1 cellular context compared by ENCODE assay signal in the genomic region with DNA sequence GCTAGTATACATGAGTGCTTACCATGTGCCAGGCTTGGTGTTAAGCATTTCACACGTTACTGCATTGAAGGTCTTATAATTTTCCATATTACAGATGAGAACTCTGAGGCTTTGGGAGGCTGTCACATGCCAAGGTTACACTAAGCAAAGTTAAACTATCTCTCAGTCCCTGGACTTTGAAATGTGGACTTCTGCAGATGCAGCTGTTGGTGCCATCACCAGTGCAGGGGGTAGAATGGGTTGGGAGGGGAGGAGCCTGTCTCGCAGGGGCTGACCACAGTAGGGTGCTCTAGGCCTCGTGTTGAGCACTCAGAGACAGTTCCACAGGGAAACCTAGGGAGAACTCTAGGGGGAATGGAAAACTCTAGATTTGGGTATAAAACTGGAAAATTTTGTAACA.
TF ChIP-seq lines count a peak whose summit lies in the region.

No MANE protein-coding gene starts in this region.

TF ChIP-seq in HepG2, 621 proteins besides CTCF, POLR2A, EP300 and RAD21 (continued from another document and continues in another):
- TF ChIP-seq CENPX (CRISPR knock-in tag; IDR thresholded peaks at IDR 0.05) (no peak), KLF6 (CRISPR knock-in tag; IDR thresholded peaks at IDR 0.05) (no peak), RFX1 (IDR thresholded peaks at IDR 0.05) (no peak), RXRA (CRISPR knock-in tag; IDR thresholded peaks at IDR 0.05) (no peak), BRD4 (CRISPR knock-in tag; IDR thresholded peaks at IDR 0.05) (no peak), RORA (CRISPR knock-in tag; IDR thresholded peaks at IDR 0.05) (no peak), ZFY (CRISPR knock-in tag; IDR thresholded peaks at IDR 0.05) (peak; percentile 24; the same call in 1 of the 2 replicates), ZNF3 (CRISPR knock-in tag; IDR thresholded peaks at IDR 0.05) (0 out of 2 replicates have a peak, but pooled peaks have one; percentile 44), KDM3A (CRISPR knock-in tag; IDR thresholded peaks at IDR 0.05; ENCODE audit: low read depth) (no peak), NFRKB (IDR thresholded peaks at IDR 0.05) (no peak), STAG1 (CRISPR knock-in tag; IDR thresholded peaks at IDR 0.05) (peak; percentile 55), TP53 (CRISPR knock-in tag; conservative IDR thresholded peaks at IDR 0.05) (no peak), ZSCAN30 (CRISPR knock-in tag; IDR thresholded peaks at IDR 0.05) (no peak), SOX13 (IDR thresholded peaks at IDR 0.05) (no peak), SOX13 (CRISPR knock-in tag; conservative IDR thresholded peaks at IDR 0.05 in 1 of 2, IDR thresholded peaks at IDR 0.05 in 1 of 2) (no peak), ZMYM3 (CRISPR knock-in tag; IDR thresholded peaks at IDR 0.05) (peak; percentile 61), TCF7 (IDR thresholded peaks at IDR 0.05; ENCODE audit: low read depth) (no peak), FOSL2 (CRISPR knock-in tag; IDR thresholded peaks at IDR 0.05) (peak; percentile 22), ZNF207 (IDR thresholded peaks at IDR 0.05; ENCODE audit: borderline replicate concordance) (no peak), ADNP (CRISPR knock-in tag; IDR thresholded peaks at IDR 0.05) (no peak), KAT7 (CRISPR knock-in tag; IDR thresholded peaks at IDR 0.05; ENCODE audit: borderline replicate concordance) (no peak), ZSCAN12 (CRISPR knock-in tag; IDR thresholded peaks at IDR 0.05) (no peak), ZNF670 (CRISPR knock-in tag; IDR thresholded peaks at IDR 0.05; ENCODE audit: borderline replicate concordance) (no peak), ZNF703 (CRISPR knock-in tag; IDR thresholded peaks at IDR 0.05; ENCODE audit: borderline replicate concordance) (no peak), ZNF772 (CRISPR knock-in tag; IDR thresholded peaks at IDR 0.05) (no peak), PITX1 (CRISPR knock-in tag; IDR thresholded peaks at IDR 0.05) (no peak), ZNF501 (CRISPR knock-in tag; IDR thresholded peaks at IDR 0.05) (no peak), SP5 (CRISPR knock-in tag; IDR thresholded peaks at IDR 0.05; ENCODE audit: borderline replicate concordance, low read depth) (no peak), STAT5B (CRISPR knock-in tag; IDR thresholded peaks at IDR 0.05) (no peak), ZNF570 (CRISPR knock-in tag; IDR thresholded peaks at IDR 0.05; ENCODE audit: borderline replicate concordance) (no peak), SP2 (CRISPR knock-in tag; IDR thresholded peaks at IDR 0.05) (no peak), NKX3-1 (CRISPR knock-in tag; IDR thresholded peaks at IDR 0.05) (no peak), ZNF235 (CRISPR knock-in tag; IDR thresholded peaks at IDR 0.05; ENCODE audit: borderline replicate concordance) (no peak), GFI1 (CRISPR knock-in tag; IDR thresholded peaks at IDR 0.05; ENCODE audit: borderline replicate concordance) (no peak), ZNF672 (CRISPR knock-in tag; IDR thresholded peaks at IDR 0.05) (no peak)
- TF ChIP-seq, protein P1, sequence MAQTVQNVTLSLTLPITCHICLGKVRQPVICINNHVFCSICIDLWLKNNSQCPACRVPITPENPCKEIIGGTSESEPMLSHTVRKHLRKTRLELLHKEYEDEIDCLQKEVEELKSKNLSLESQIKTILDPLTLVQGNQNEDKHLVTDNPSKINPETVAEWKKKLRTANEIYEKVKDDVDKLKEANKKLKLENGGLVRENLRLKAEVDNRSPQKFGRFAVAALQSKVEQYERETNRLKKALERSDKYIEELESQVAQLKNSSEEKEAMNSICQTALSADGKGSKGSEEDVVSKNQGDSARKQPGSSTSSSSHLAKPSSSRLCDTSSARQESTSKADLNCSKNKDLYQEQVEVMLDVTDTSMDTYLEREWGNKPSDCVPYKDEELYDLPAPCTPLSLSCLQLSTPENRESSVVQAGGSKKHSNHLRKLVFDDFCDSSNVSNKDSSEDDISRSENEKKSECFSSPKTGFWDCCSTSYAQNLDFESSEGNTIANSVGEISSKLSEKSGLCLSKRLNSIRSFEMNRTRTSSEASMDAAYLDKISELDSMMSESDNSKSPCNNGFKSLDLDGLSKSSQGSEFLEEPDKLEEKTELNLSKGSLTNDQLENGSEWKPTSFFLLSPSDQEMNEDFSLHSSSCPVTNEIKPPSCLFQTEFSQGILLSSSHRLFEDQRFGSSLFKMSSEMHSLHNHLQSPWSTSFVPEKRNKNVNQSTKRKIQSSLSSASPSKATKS (CRISPR knock-in tag; IDR thresholded peaks at IDR 0.05) = no peak
- TF ChIP-seq, protein P2, sequence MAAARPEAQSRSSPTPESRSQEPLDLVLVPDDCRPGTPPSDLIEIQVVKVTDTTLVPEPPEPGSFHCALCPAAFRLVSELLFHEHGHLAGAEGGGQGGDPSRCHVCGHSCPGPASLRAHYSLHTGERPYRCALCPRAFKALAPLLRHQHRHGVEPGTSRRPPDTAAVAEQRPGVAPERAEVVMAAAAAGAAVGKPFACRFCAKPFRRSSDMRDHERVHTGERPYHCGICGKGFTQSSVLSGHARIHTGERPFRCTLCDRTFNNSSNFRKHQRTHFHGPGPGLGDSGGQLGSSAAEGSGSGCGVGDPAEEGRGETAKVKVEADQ (CRISPR knock-in tag; IDR thresholded peaks at IDR 0.05; ENCODE audit: borderline replicate concordance) = no peak
- TF ChIP-seq, protein P3, sequence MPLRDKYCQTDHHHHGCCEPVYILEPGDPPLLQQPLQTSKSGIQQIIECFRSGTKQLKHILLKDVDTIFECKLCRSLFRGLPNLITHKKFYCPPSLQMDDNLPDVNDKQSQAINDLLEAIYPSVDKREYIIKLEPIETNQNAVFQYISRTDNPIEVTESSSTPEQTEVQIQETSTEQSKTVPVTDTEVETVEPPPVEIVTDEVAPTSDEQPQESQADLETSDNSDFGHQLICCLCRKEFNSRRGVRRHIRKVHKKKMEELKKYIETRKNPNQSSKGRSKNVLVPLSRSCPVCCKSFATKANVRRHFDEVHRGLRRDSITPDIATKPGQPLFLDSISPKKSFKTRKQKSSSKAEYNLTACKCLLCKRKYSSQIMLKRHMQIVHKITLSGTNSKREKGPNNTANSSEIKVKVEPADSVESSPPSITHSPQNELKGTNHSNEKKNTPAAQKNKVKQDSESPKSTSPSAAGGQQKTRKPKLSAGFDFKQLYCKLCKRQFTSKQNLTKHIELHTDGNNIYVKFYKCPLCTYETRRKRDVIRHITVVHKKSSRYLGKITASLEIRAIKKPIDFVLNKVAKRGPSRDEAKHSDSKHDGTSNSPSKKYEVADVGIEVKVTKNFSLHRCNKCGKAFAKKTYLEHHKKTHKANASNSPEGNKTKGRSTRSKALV (CRISPR knock-in tag; IDR thresholded peaks at IDR 0.05) = no peak
- TF ChIP-seq, protein P4, sequence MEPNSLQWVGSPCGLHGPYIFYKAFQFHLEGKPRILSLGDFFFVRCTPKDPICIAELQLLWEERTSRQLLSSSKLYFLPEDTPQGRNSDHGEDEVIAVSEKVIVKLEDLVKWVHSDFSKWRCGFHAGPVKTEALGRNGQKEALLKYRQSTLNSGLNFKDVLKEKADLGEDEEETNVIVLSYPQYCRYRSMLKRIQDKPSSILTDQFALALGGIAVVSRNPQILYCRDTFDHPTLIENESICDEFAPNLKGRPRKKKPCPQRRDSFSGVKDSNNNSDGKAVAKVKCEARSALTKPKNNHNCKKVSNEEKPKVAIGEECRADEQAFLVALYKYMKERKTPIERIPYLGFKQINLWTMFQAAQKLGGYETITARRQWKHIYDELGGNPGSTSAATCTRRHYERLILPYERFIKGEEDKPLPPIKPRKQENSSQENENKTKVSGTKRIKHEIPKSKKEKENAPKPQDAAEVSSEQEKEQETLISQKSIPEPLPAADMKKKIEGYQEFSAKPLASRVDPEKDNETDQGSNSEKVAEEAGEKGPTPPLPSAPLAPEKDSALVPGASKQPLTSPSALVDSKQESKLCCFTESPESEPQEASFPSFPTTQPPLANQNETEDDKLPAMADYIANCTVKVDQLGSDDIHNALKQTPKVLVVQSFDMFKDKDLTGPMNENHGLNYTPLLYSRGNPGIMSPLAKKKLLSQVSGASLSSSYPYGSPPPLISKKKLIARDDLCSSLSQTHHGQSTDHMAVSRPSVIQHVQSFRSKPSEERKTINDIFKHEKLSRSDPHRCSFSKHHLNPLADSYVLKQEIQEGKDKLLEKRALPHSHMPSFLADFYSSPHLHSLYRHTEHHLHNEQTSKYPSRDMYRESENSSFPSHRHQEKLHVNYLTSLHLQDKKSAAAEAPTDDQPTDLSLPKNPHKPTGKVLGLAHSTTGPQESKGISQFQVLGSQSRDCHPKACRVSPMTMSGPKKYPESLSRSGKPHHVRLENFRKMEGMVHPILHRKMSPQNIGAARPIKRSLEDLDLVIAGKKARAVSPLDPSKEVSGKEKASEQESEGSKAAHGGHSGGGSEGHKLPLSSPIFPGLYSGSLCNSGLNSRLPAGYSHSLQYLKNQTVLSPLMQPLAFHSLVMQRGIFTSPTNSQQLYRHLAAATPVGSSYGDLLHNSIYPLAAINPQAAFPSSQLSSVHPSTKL (CRISPR knock-in tag; IDR thresholded peaks at IDR 0.05) = peak; percentile 71
- TF ChIP-seq, protein P5, sequence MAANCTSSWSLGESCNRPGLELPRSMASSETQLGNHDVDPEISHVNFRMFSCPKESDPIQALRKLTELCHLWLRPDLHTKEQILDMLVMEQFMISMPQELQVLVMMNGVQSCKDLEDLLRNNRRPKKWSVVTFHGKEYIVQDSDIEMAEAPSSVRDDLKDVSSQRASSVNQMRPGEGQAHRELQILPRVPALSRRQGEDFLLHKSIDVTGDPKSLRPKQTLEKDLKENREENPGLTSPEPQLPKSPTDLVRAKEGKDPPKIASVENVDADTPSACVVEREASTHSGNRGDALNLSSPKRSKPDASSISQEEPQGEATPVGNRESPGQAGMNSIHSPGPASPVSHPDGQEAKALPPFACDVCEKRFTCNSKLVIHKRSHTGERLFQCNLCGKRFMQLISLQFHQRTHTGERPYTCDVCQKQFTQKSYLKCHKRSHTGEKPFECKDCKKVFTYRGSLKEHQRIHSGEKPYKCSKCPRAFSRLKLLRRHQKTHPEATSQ (CRISPR knock-in tag; IDR thresholded peaks at IDR 0.05; ENCODE audit: borderline replicate concordance) = no peak
- TF ChIP-seq, protein P6, sequence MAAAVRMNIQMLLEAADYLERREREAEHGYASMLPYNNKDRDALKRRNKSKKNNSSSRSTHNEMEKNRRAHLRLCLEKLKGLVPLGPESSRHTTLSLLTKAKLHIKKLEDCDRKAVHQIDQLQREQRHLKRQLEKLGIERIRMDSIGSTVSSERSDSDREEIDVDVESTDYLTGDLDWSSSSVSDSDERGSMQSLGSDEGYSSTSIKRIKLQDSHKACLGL (CRISPR knock-in tag; IDR thresholded peaks at IDR 0.05) = no peak
- TF ChIP-seq, protein P7, sequence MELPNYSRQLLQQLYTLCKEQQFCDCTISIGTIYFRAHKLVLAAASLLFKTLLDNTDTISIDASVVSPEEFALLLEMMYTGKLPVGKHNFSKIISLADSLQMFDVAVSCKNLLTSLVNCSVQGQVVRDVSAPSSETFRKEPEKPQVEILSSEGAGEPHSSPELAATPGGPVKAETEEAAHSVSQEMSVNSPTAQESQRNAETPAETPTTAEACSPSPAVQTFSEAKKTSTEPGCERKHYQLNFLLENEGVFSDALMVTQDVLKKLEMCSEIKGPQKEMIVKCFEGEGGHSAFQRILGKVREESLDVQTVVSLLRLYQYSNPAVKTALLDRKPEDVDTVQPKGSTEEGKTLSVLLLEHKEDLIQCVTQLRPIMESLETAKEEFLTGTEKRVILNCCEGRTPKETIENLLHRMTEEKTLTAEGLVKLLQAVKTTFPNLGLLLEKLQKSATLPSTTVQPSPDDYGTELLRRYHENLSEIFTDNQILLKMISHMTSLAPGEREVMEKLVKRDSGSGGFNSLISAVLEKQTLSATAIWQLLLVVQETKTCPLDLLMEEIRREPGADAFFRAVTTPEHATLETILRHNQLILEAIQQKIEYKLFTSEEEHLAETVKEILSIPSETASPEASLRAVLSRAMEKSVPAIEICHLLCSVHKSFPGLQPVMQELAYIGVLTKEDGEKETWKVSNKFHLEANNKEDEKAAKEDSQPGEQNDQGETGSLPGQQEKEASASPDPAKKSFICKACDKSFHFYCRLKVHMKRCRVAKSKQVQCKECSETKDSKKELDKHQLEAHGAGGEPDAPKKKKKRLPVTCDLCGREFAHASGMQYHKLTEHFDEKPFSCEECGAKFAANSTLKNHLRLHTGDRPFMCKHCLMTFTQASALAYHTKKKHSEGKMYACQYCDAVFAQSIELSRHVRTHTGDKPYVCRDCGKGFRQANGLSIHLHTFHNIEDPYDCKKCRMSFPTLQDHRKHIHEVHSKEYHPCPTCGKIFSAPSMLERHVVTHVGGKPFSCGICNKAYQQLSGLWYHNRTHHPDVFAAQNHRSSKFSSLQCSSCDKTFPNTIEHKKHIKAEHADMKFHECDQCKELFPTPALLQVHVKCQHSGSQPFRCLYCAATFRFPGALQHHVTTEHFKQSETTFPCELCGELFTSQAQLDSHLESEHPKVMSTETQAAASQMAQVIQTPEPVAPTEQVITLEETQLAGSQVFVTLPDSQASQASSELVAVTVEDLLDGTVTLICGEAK (IDR thresholded peaks at IDR 0.05) = no peak
- TF ChIP-seq, protein P7 (CRISPR knock-in tag; IDR thresholded peaks at IDR 0.05) = no peak
- TF ChIP-seq, protein P8, sequence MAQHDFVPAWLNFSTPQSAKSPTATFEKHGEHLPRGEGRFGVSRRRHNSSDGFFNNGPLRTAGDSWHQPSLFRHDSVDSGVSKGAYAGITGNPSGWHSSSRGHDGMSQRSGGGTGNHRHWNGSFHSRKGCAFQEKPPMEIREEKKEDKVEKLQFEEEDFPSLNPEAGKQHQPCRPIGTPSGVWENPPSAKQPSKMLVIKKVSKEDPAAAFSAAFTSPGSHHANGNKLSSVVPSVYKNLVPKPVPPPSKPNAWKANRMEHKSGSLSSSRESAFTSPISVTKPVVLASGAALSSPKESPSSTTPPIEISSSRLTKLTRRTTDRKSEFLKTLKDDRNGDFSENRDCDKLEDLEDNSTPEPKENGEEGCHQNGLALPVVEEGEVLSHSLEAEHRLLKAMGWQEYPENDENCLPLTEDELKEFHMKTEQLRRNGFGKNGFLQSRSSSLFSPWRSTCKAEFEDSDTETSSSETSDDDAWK (CRISPR knock-in tag; IDR thresholded peaks at IDR 0.05) = no peak
